10 cellular contexts compared by ENCODE assay signal in genomic region chr12:66190519-66191406, GRCh38. TPM values are rescaled to one million over a fixed set of nuclear protein-coding genes. Genes with fewer than 3 reads are reported as not detected.
A peak's percentile ranks its signal among the peaks of the same experiment; 100 is the strongest.
DNase-seq lines count a peak whose midpoint lies in the region; ATAC-seq, FAIRE-seq and TF ChIP-seq lines count a peak whose summit lies in the region.
"Had no signal": no experiment of that assay in that cellular context is flagged by ENCODE, and none has a peak within 500 bp of the region (broad histone marks: within the 10 kb centered on the region; RNA-seq: fewer than 3 reads in every experiment).

No MANE protein-coding gene starts in this region.

- H3K9me1 ChIP-seq in endothelial cell of umbilical vein (replicated peaks; ENCODE audit: control insufficient read depth, extremely low read depth, insufficient read depth, low read length), result no peaks in the 10 kb centered on the region

- no peaks in the 10 kb centered on the region for H3K79me2 ChIP-seq in endothelial cell of umbilical vein (ENCODE audit: control insufficient read depth, insufficient read depth, low read length)

- no peak overlapping the region for H3K4me3 ChIP-seq in endothelial cell of umbilical vein (replicated peaks in 1 of 3; ENCODE audit: insufficient read depth in 1 of 3, low read depth in 1 of 3, low read length in 3 of 3)
- peak overlapping the region; percentile 65 to 68 for H3K4me3 ChIP-seq in testis

- CTCF ChIA-PET in endothelial cell of umbilical vein (lab: Charles Lee), result interaction anchor here (1.0 to 2.7 kb wide), 7 partner anchors 11 to 83 kb away, joined by 3 to 12 read pairs (median 4); no protein-coding TSS in a partner anchor

- peak; percentile 62 for DNase-seq in SIG-M5 treated with dmso at 0.1 percent for 504 hours (lab: John Stamatoyannopoulos, UW; ENCODE audit: unreplicated experiment)
- no peak for DNase-seq in SIG-M5 (lab: John Stamatoyannopoulos, UW)
- DNase-seq in NCI-H2029 treated with DMSO at 0.1 percent for 48 hours (lab: John Stamatoyannopoulos, UW), result peak; percentile 47
- DNase-seq in endothelial cell of umbilical vein (ENCODE audit: low read depth, low spot score), result peak; percentile 31
- no peak for DNase-seq in testis
- DNase-seq in NCI-H446 treated with DMSO at 0.1 percent for 48 hours (lab: John Stamatoyannopoulos, UW), result no peak
- no peak for DNase-seq in activated T-cell treated with anti-CD3 and anti-CD28 coated beads, Interleukin-2, amount 50 U/mL, for 48 hours

- POLR2A ChIA-PET in endothelial cell of umbilical vein (lab: Charles Lee), result no interaction called here

- H3K36me3 ChIP-seq in endothelial cell of umbilical vein (ENCODE audit: control insufficient read depth in 2 of 2, extremely low read depth in 1 of 2, insufficient read depth in 2 of 2, low read length in 2 of 2), result no peaks in the 10 kb centered on the region
- no peaks in the 10 kb centered on the region for H3K36me3 ChIP-seq in testis (ENCODE audit: low read depth, missing control alignments)

- H3K27ac ChIP-seq in endothelial cell of umbilical vein (ENCODE audit: insufficient read depth, low read depth, low read length) (no peak overlapping the region), testis (peak overlapping the region in 1 of 2 donors; percentile 91)

- H2AFZ ChIP-seq in endothelial cell of umbilical vein (ENCODE audit: low read depth, low read length), result no peak overlapping the region

- H3K4me2 ChIP-seq in endothelial cell of umbilical vein (ENCODE audit: insufficient read depth, low read length), result peak overlapping the region; percentile 94

- H3K27me3 ChIP-seq in endothelial cell of umbilical vein (ENCODE audit: control insufficient read depth in 2 of 2, insufficient read depth in 2 of 2, low read length in 2 of 2) (no peaks in the 10 kb centered on the region), testis (no peaks in the 10 kb centered on the region)

- H3K4me1 ChIP-seq in endothelial cell of umbilical vein (ENCODE audit: control insufficient read depth, extremely low read depth, insufficient read depth, low read length) (peaks cover 20% of the 10 kb centered on the region), testis (peaks cover 5% of the 10 kb centered on the region)

- dilution Hi-C loops in endothelial cell of umbilical vein (cut with MboI; ENCODE audit: extremely low pct_ligation_motif_present, low sequenced_read_pairs), result no loop called here

- no peak for TF ChIP-seq POLR2A in endothelial cell of umbilical vein (IDR thresholded peaks at IDR 0.05; ENCODE audit: low read depth, low read length)
- TF ChIP-seq POLR2A in testis (IDR thresholded peaks at IDR 0.05), result no peak

- no TSS peak for BruUV-seq in endothelial cell of umbilical vein (replicated peaks; lab: Mats Ljungman, UMichigan)

- H3K9ac ChIP-seq in endothelial cell of umbilical vein (replicated peaks; ENCODE audit: extremely low read depth, insufficient read depth, low read length), result no peak overlapping the region

- no peak for FAIRE-seq in endothelial cell of umbilical vein (lab: Jason Lieb, UNC)
- FAIRE-seq: HepG2, TTC549 had no signal

- ATAC-seq in GM19467 (IDR thresholded peaks at IDR 0.05; ENCODE audit: unreplicated experiment), result no peak
- ATAC-seq: HepG2 had no signal

- H3K9me3 ChIP-seq in endothelial cell of umbilical vein (replicated peaks; ENCODE audit: control insufficient read depth, insufficient read depth, low read length) (no peaks in the 10 kb centered on the region), testis (no peaks in the 10 kb centered on the region)

- no peak for TF ChIP-seq CTCF in endothelial cell of umbilical vein (IDR thresholded peaks at IDR 0.05; ENCODE audit: extremely low read depth in 1 of 2, insufficient read depth in 1 of 2, low read depth in 1 of 2, low read length in 2 of 2)
- no peak for TF ChIP-seq CTCF in testis (IDR thresholded peaks at IDR 0.05)

- WGBS in testis, 2 donors, result 41 to 57% methylated on average over 2 of the region's 2 CpGs

- no peaks in the 10 kb centered on the region for H4K20me1 ChIP-seq in endothelial cell of umbilical vein (replicated peaks; ENCODE audit: control insufficient read depth, extremely low read depth, insufficient read depth, low read length)

- intact Hi-C loops in endothelial cell of umbilical vein (cut with micrococcal nuclease) (no loop called here), testis (cut with DNase I; ENCODE audit: low total_unique reads) (no loop called here)

TF ChIP-seq in endothelial cell of umbilical vein, 7 proteins besides CTCF, POLR2A, EP300 and RAD21:
- TF ChIP-seq FOS (IDR thresholded peaks at IDR 0.05; ENCODE audit: borderline replicate concordance, insufficient read depth, low read length) (peak; percentile 33), EZH2 (IDR thresholded peaks at IDR 0.05; ENCODE audit: borderline replicate concordance, low read depth, low read length, severe bottlenecking) (no peak)

RNA-seq across cellular contexts. Expression of gene IRAK3, which starts 1.7 kb away (rescaled TPM):
- total RNA-seq in endothelial cell of umbilical vein (7.4 and 8.5 TPM in 2 replicates), testis (1 to 10 TPM; 6.1 to 7.0 TPM)
- polyA plus RNA-seq in endothelial cell of umbilical vein (2.0 and 2.3 TPM in 2 replicates), testis (ENCODE audit: insufficient read depth, low read depth, low replicate concordance) (3.1 TPM)
- polyA plus RNA-seq in endothelial cell of umbilical vein (2011; cell fraction: cytosol; rRNA removed), result 3.0 and 3.2 TPM in 2 replicates
- 6.9 and 7.4 TPM in 2 replicates for polyA plus RNA-seq in endothelial cell of umbilical vein (2011; cell fraction: nucleus; rRNA removed)
- polyA plus RNA-seq in endothelial cell of umbilical vein (2012), result 1.2 and 2.1 TPM in 2 replicates
- polyA minus RNA-seq in endothelial cell of umbilical vein, result 6.3 and 11.1 TPM in 2 replicates
- not detected for polyA minus RNA-seq in endothelial cell of umbilical vein (2011; cell fraction: cytosol; rRNA and poly(A)+ RNA removed)
- 6.0 and 7.9 TPM in 2 replicates for polyA minus RNA-seq in endothelial cell of umbilical vein (2011; cell fraction: nucleus; rRNA and poly(A)+ RNA removed)
- total RNA-seq: HepG2 had no signal

RNA-seq across cellular contexts. Expression of gene TMBIM4, which starts 21.0 kb away (rescaled TPM):
- total RNA-seq in endothelial cell of umbilical vein (74.1 and 78.1 TPM in 2 replicates), testis (100 to 1,000 TPM; 175 to 205 TPM)
- polyA plus RNA-seq in endothelial cell of umbilical vein (363 and 370 TPM in 2 replicates), testis (ENCODE audit: insufficient read depth, low read depth, low replicate concordance) (462 TPM)
- polyA plus RNA-seq in endothelial cell of umbilical vein (2011; cell fraction: cytosol; rRNA removed), result 148 and 198 TPM in 2 replicates
- 62.3 and 69.5 TPM in 2 replicates for polyA plus RNA-seq in endothelial cell of umbilical vein (2011; cell fraction: nucleus; rRNA removed)
- 72.7 and 85.8 TPM in 2 replicates for polyA plus RNA-seq in endothelial cell of umbilical vein (2012)
- polyA minus RNA-seq in endothelial cell of umbilical vein, result 75.8 and 76.8 TPM in 2 replicates
- polyA minus RNA-seq in endothelial cell of umbilical vein (2011; cell fraction: cytosol; rRNA and poly(A)+ RNA removed), result 24.6 TPM
- 28.7 and 32.6 TPM in 2 replicates for polyA minus RNA-seq in endothelial cell of umbilical vein (2011; cell fraction: nucleus; rRNA and poly(A)+ RNA removed)

Comparison
In these comparisons a context has a peak if more than half of its experiments do, and no peak if none do; other contexts are left out.
1. DNase-seq: peak in SIG-M5 treated with dmso at 0.1 percent for 504 hours (single experiment), NCI-H2029 treated with DMSO at 0.1 percent for 48 hours (single experiment) and endothelial cell of umbilical vein (single experiment); none in SIG-M5 (single experiment), testis (single experiment), NCI-H446 treated with DMSO at 0.1 percent for 48 hours (single experiment) and activated T-cell treated with anti-CD3 and anti-CD28 coated beads, Interleukin-2, amount 50 U/mL, for 48 hours (0 of 2).
2. H3K4me3 ChIP-seq: peak in testis (2 of 2); none in endothelial cell of umbilical vein (0 of 3).